ENCODE assay signal across 1 cellular context in genomic region chr12:95842426-95842825, GRCh38. TPM values are rescaled to one million over a fixed set of nuclear protein-coding genes. Genes with fewer than 3 reads are reported as not detected.
"Had no signal": no experiment of that assay in that cellular context is flagged by ENCODE, and none has a peak within 500 bp of the region (broad histone marks: within the 10 kb centered on the region; RNA-seq: fewer than 3 reads in every experiment).

No MANE protein-coding gene starts in this region.

RNA-seq across cellular contexts. Expression of gene NTN4, which starts 51.9 kb away (rescaled TPM):
- total RNA-seq: naive thymus-derived CD8-positive, alpha-beta T cell had no signal
- polyA plus RNA-seq: naive thymus-derived CD8-positive, alpha-beta T cell had no signal
